ENCODE assay signal across 2 cellular contexts in the genomic region with DNA sequence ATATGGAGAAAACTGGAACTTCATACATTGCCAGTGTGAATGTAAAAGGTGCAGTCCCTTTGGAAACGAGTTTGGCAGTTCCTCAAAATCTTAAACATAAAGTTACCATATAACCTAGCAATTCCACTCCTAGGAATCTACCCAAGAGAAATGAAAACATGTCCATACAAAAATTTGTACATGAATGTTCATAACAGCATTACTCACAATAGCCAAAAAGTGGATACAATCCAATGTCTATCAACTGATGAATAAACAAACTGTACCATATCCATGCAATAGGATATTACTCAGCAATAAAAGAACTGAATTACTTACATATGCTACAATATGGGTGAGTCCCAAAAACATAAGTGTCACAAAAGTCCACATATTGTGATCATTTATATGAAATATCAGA.
TF ChIP-seq lines count a peak whose summit lies in the region.

No MANE protein-coding gene starts in this region.

TF ChIP-seq in HEK293, 187 proteins besides CTCF, POLR2A, EP300 and RAD21 (continued from another document):
- no peak for TF ChIP-seq ZNF391 (tag by site-specific recombination; IDR thresholded peaks at IDR 0.05; ENCODE audit: borderline replicate concordance, low read depth)
TF ChIP-seq in HEK293: peak in this region for 1.

TF ChIP-seq in K562, 482 proteins besides CTCF, POLR2A, EP300 and RAD21:
- TF ChIP-seq NR0B1 (IDR thresholded peaks at IDR 0.05; ENCODE audit: partially characterized antibody): no peak
- no peak for TF ChIP-seq C11orf30 (IDR thresholded peaks at IDR 0.05; ENCODE audit: low read depth)
- TF ChIP-seq, protein P1, sequence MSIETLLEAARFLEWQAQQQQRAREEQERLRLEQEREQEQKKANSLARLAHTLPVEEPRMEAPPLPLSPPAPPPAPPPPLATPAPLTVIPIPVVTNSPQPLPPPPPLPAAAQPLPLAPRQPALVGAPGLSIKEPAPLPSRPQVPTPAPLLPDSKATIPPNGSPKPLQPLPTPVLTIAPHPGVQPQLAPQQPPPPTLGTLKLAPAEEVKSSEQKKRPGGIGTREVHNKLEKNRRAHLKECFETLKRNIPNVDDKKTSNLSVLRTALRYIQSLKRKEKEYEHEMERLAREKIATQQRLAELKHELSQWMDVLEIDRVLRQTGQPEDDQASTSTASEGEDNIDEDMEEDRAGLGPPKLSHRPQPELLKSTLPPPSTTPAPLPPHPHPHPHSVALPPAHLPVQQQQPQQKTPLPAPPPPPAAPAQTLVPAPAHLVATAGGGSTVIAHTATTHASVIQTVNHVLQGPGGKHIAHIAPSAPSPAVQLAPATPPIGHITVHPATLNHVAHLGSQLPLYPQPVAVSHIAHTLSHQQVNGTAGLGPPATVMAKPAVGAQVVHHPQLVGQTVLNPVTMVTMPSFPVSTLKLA (conservative IDR thresholded peaks at IDR 0.05): no peak
- no peak for TF ChIP-seq ZNF830 (CRISPR knock-in tag; IDR thresholded peaks at IDR 0.05)
- TF ChIP-seq FOXJ2 (tag; IDR thresholded peaks at IDR 0.05): no peak
- TF ChIP-seq MCM7 (IDR thresholded peaks at IDR 0.05): no peak
- TF ChIP-seq ZC3H4 (CRISPR knock-in tag; IDR thresholded peaks at IDR 0.05; ENCODE audit: borderline replicate concordance): no peak
- no peak for TF ChIP-seq TARDBP (IDR thresholded peaks at IDR 0.05)
- no peak for TF ChIP-seq SRSF7 (optimal IDR thresholded peaks at IDR 0.05; ENCODE audit: low read depth, low read length)
